20 cellular contexts compared by ENCODE assay signal in the genomic region with DNA sequence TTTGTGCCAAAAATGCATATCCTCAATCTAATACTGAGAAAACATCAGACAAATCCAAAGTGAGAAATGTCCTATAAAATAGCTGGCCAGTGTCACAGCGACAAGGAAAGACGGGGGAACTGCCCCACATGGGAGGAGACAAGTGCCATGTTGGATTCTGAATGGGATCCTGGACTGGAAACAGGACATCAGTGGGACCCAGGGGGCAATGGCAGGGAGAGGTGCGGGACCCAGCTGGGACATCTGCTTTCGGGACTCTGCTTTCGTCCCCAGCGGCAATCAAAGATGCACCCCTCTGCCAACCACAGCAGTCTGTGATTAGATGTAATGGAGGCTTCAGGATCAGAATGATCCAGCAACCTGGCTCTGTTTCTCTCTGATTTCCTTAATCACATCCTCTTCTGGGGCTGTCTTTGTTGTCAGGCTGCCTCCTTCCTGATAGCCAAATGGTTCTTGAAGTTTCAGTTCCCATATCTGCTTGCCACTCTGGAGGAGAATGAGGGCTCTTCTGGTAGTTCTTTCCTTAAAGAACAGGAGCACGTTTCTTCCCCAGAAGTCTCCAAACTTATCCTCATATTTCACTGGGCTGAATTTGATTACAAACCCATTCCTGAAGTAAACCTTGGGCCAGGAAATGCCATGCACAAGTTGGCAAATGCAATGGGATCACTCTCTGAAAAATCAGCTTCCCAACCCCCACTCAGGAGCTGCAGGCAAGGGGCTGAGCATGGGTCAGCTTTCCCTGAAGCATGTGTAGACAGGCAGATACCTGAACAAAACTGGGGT. TPM values are rescaled to one million over a fixed set of nuclear protein-coding genes. Genes with fewer than 3 reads are reported as not detected.
DNase-seq lines count a peak whose midpoint lies in the region; ATAC-seq and TF ChIP-seq lines count a peak whose summit lies in the region.
"Had no signal": no experiment of that assay in that cellular context is flagged by ENCODE, and none has a peak within 500 bp of the region (broad histone marks: within the 10 kb centered on the region; RNA-seq: fewer than 3 reads in every experiment).

No MANE protein-coding gene starts in this region.

- no peaks in the 10 kb centered on the region for H3K36me3 ChIP-seq in mesendoderm (ENCODE audit: control insufficient read depth, insufficient read depth, low read length)
- H3K36me3 ChIP-seq in effector memory CD4-positive, alpha-beta T cell (ENCODE audit: control insufficient read depth, insufficient read depth, low read length): no peaks in the 10 kb centered on the region
- H3K36me3 ChIP-seq: neutrophil had no signal

- no peak overlapping the region for H3K4ac ChIP-seq in mesendoderm (ENCODE audit: low read depth, low read length)

- no peak overlapping the region for H3K27ac ChIP-seq in mesendoderm (ENCODE audit: low read depth, low read length)
- H3K27ac ChIP-seq in effector memory CD4-positive, alpha-beta T cell (ENCODE audit: insufficient read depth, low read length, poor library complexity, severe bottlenecking): no peak overlapping the region
- H3K27ac ChIP-seq: 22Rv1, hepatocyte, neutrophil had no signal

- no peaks in the 10 kb centered on the region for H3K9me3 Mint-ChIP-seq in type B pancreatic cell
- H3K9me3 Mint-ChIP-seq: activated naive CD4-positive, alpha-beta T cell treated with anti-CD3 and anti-CD28 coated beads, Interleukin-2, amount 50 U/mL, for 24 hours; CD4-positive, alpha-beta T cell; stimulated activated memory B cell treated with anti-CD40 and anti-IgM and Interleukin-4, amounts not matched to agents 10 μg/mL and 1 μg/mL and 100 μg/mL, for 72 hours had no signal

- no peaks in the 10 kb centered on the region for H3K27me3 ChIP-seq in mesendoderm (ENCODE audit: insufficient read depth, low read length, poor library complexity)
- no peaks in the 10 kb centered on the region for H3K27me3 ChIP-seq in effector memory CD4-positive, alpha-beta T cell (replicated peaks; ENCODE audit: control insufficient read depth, insufficient read depth, low read length, poor library complexity, severe bottlenecking)
- H3K27me3 ChIP-seq: hepatocyte, neutrophil had no signal

- H3K4me2 ChIP-seq in mesendoderm (ENCODE audit: low read length): no peak overlapping the region
- H3K4me2 ChIP-seq: hepatocyte had no signal

- H3K4me3 Mint-ChIP-seq in type B pancreatic cell: no peak overlapping the region
- H3K4me3 Mint-ChIP-seq: activated naive CD4-positive, alpha-beta T cell treated with anti-CD3 and anti-CD28 coated beads, Interleukin-2, amount 50 U/mL, for 24 hours; CD4-positive, alpha-beta T cell; stimulated activated memory B cell treated with anti-CD40 and anti-IgM and Interleukin-4, amounts not matched to agents 10 μg/mL and 1 μg/mL and 100 μg/mL, for 72 hours had no signal

- peak overlapping the region; percentile 9 for H3K9ac ChIP-seq in mesendoderm (ENCODE audit: low read length)

- peak overlapping the region; percentile 15 for H3K56ac ChIP-seq in mesendoderm (ENCODE audit: low read length)

- H4K5ac ChIP-seq in mesendoderm (ENCODE audit: low read length): no peak overlapping the region

- H3K23ac ChIP-seq in mesendoderm (ENCODE audit: low read length): no peak overlapping the region

- ATAC-seq in SK-N-SH treated with all-trans-retinoic acid at 6 μM for 48 hours: no peak
- ATAC-seq: stimulated activated memory B cell treated with anti-CD40 and anti-IgM and Interleukin-4, amounts not matched to agents 10 μg/mL and 1 μg/mL and 100 μg/mL, for 72 hours had no signal

- H3K18ac ChIP-seq in mesendoderm (ENCODE audit: low read length): no peak overlapping the region

- peaks cover 14% of the 10 kb centered on the region for H3K4me1 Mint-ChIP-seq in type B pancreatic cell (ENCODE audit: unreplicated experiment)

- no peak overlapping the region for H3K27ac Mint-ChIP-seq in type B pancreatic cell
- H3K27ac Mint-ChIP-seq: activated naive CD4-positive, alpha-beta T cell treated with anti-CD3 and anti-CD28 coated beads, Interleukin-2, amount 50 U/mL, for 24 hours; CD4-positive, alpha-beta T cell; stimulated activated memory B cell treated with anti-CD40 and anti-IgM and Interleukin-4, amounts not matched to agents 10 μg/mL and 1 μg/mL and 100 μg/mL, for 72 hours had no signal

- no peak overlapping the region for H2AK5ac ChIP-seq in mesendoderm (ENCODE audit: low read length)

- no peaks in the 10 kb centered on the region for H3K79me2 ChIP-seq in mesendoderm (ENCODE audit: control insufficient read depth, insufficient read depth, low read length)
- H3K79me2 ChIP-seq: hepatocyte had no signal

- no peak for TF ChIP-seq CTCF in type B pancreatic cell (conservative IDR thresholded peaks at IDR 0.05)

- no peaks in the 10 kb centered on the region for H3K36me3 Mint-ChIP-seq in type B pancreatic cell
- H3K36me3 Mint-ChIP-seq: activated naive CD4-positive, alpha-beta T cell treated with anti-CD3 and anti-CD28 coated beads, Interleukin-2, amount 50 U/mL, for 24 hours; stimulated activated memory B cell treated with anti-CD40 and anti-IgM and Interleukin-4, amounts not matched to agents 10 μg/mL and 1 μg/mL and 100 μg/mL, for 72 hours had no signal

- peak; percentile 53 for DNase-seq in SKM-1 treated with dmso at 0.1 percent for 144 hours (lab: John Stamatoyannopoulos, UW; ENCODE audit: unreplicated experiment)
- DNase-seq in SKM-1 (lab: John Stamatoyannopoulos, UW; ENCODE audit: unreplicated experiment): no peak
- peak; percentile 84 for DNase-seq in SIG-M5 treated with dmso at 0.1 percent for 504 hours (lab: John Stamatoyannopoulos, UW; ENCODE audit: unreplicated experiment)
- DNase-seq in mesendoderm: no peak
- peak; percentile 53 for DNase-seq in type B pancreatic cell (ENCODE audit: extremely low spot score, unreplicated experiment)
- DNase-seq in GM19240 (ENCODE audit: insufficient read length, low spot score): no peak
- no peak for DNase-seq in effector memory CD4-positive, alpha-beta T cell
- DNase-seq: activated CD4-positive, alpha-beta T cell treated with anti-CD3 and anti-CD28 coated beads for 4 hours; CD4-positive, alpha-beta T cell; NCI-H2029; NCI-H748 treated with DMSO at 0.1 percent for 48 hours; SHP77; T-helper 9 cell had no signal

- no peak overlapping the region for H3K4me3 ChIP-seq in mesendoderm (ENCODE audit: low read length)
- no peak overlapping the region for H3K4me3 ChIP-seq in effector memory CD4-positive, alpha-beta T cell (ENCODE audit: insufficient read depth, low read depth, low read length, poor library complexity, severe bottlenecking)
- H3K4me3 ChIP-seq: hepatocyte had no signal

- no peak overlapping the region for H2BK15ac ChIP-seq in mesendoderm (replicated peaks; ENCODE audit: low read depth)

- no peak overlapping the region for H4K8ac ChIP-seq in mesendoderm (ENCODE audit: low read depth, low read length)

- no peaks in the 10 kb centered on the region for H3K9me3 ChIP-seq in effector memory CD4-positive, alpha-beta T cell (ENCODE audit: control insufficient read depth, low read length)
- H3K9me3 ChIP-seq: neutrophil had no signal

- WGBS in mesendoderm (ENCODE audit: extremely low coverage, insufficient coverage, low lambda C conversion rate): no CpG with 5 or more reads among the region's 7 CpGs

- no peak overlapping the region for H2BK5ac ChIP-seq in mesendoderm (ENCODE audit: low read length)

- peaks cover 11% of the 10 kb centered on the region for H3K27me3 Mint-ChIP-seq in type B pancreatic cell
- H3K27me3 Mint-ChIP-seq: activated naive CD4-positive, alpha-beta T cell treated with anti-CD3 and anti-CD28 coated beads, Interleukin-2, amount 50 U/mL, for 24 hours; CD4-positive, alpha-beta T cell; stimulated activated memory B cell treated with anti-CD40 and anti-IgM and Interleukin-4, amounts not matched to agents 10 μg/mL and 1 μg/mL and 100 μg/mL, for 72 hours had no signal

- no peak overlapping the region for H2BK120ac ChIP-seq in mesendoderm (ENCODE audit: low read depth, low read length)

- H3K4me1 ChIP-seq in mesendoderm (ENCODE audit: control insufficient read depth, low read depth, low read length): peaks cover 7% of the 10 kb centered on the region
- peaks cover 10% of the 10 kb centered on the region for H3K4me1 ChIP-seq in effector memory CD4-positive, alpha-beta T cell (ENCODE audit: control insufficient read depth, insufficient read depth, low read length, poor library complexity, severe bottlenecking)

- no peaks in the 10 kb centered on the region for H3K79me1 ChIP-seq in mesendoderm (ENCODE audit: low read length)

TF ChIP-seq in SK-N-SH treated with all-trans-retinoic acid at 6 μM for 48 hours, 23 proteins besides CTCF, POLR2A, EP300 and RAD21 (continues in another document):
- no peak for TF ChIP-seq PATZ1 (CRISPR knock-in tag; IDR thresholded peaks at IDR 0.05; ENCODE audit: borderline replicate concordance)
- TF ChIP-seq CREB5 (CRISPR knock-in tag; IDR thresholded peaks at IDR 0.05; ENCODE audit: low read depth): no peak
- TF ChIP-seq GLIS3 (CRISPR knock-in tag; IDR thresholded peaks at IDR 0.05): no peak
- no peak for TF ChIP-seq SNAI2 (CRISPR knock-in tag; IDR thresholded peaks at IDR 0.05)

RNA-seq across cellular contexts. Expression of gene PROC, which starts 13.6 kb away (rescaled TPM):
- polyA plus RNA-seq in mesendoderm (2013, experiment 1 of 2): 0.11 TPM
- polyA plus RNA-seq in mesendoderm (2013, experiment 2 of 2): 0.15 TPM
- 8.9 and 18.7 TPM in 2 replicates for total RNA-seq in type B pancreatic cell (ENCODE audit: low replicate concordance)
- total RNA-seq: Daoy had no signal

RNA-seq across cellular contexts. Expression of gene MAP3K2, which starts 16.9 kb away (rescaled TPM):
- polyA plus RNA-seq in mesendoderm (2013, experiment 1 of 2): 7.8 TPM
- 8.3 TPM for polyA plus RNA-seq in mesendoderm (2013, experiment 2 of 2)
- total RNA-seq in type B pancreatic cell (ENCODE audit: low replicate concordance): 30.8 and 34.5 TPM in 2 replicates

Comparison
In these comparisons a context has a peak if more than half of its experiments do, and no peak if none do; other contexts are left out.
1. DNase-seq: peak in SKM-1 treated with dmso at 0.1 percent for 144 hours (single experiment), SIG-M5 treated with dmso at 0.1 percent for 504 hours (single experiment) and type B pancreatic cell (single experiment); none in SKM-1 (single experiment), mesendoderm (single experiment), GM19240 (single experiment) and effector memory CD4-positive, alpha-beta T cell (0 of 3).